Comparison of ENCODE assay signal across 8 cellular contexts in genomic region chr19:38859611-38860204, GRCh38. TPM values are rescaled to one million over a fixed set of nuclear protein-coding genes. Genes with fewer than 3 reads are reported as not detected.
DNase-seq lines count a peak whose midpoint lies in the region; ATAC-seq and TF ChIP-seq lines count a peak whose summit lies in the region.
"Not testable (repeated sequence)": the region's sequence is repeated elsewhere in the genome, so short reads cannot be mapped to it uniquely, and the experiment has no call there.

No MANE protein-coding gene starts in this region.

- not testable (repeated sequence) for H3K4me1 Mint-ChIP-seq in activated T-helper 17 cell treated with anti-CD3 and anti-CD28 coated beads, Interleukin-2, amount 50 U/mL, for 72 hours
- peaks cover 12% of the 10 kb centered on the region for H3K4me1 Mint-ChIP-seq in neural crest cell
- peaks cover 25% of the 10 kb centered on the region for H3K4me1 Mint-ChIP-seq in type B pancreatic cell (ENCODE audit: unreplicated experiment)

- TF ChIP-seq CTCF in DOHH2 (IDR thresholded peaks at IDR 0.05; ENCODE audit: low read depth, low read length, poor library complexity, severe bottlenecking); OCI-LY7 (conservative IDR thresholded peaks at IDR 0.05; ENCODE audit: low read length); fibroblast of lung (conservative IDR thresholded peaks at IDR 0.05 in 1 of 2, IDR thresholded peaks at IDR 0.05 in 1 of 2; ENCODE audit: low read depth in 1 of 2, low read length in 2 of 2); liver (IDR thresholded peaks at IDR 0.05; ENCODE audit: low read depth, low read length, missing input control); neural crest cell (conservative IDR thresholded peaks at IDR 0.05); type B pancreatic cell (conservative IDR thresholded peaks at IDR 0.05): not testable (repeated sequence)

- POLR2A ChIA-PET in OCI-LY7 (lab: Charles Lee), result not testable (repeated sequence)

- not testable (repeated sequence) for H4K20me1 ChIP-seq in DOHH2 (ENCODE audit: control insufficient read depth, insufficient read depth, low read depth, low read length); OCI-LY7 (ENCODE audit: insufficient read depth, low read length); fibroblast of lung (ENCODE audit: control insufficient read depth, extremely low read depth, insufficient read depth, low read length)

- H3F3A ChIP-seq in DOHH2 (ENCODE audit: control insufficient read depth, insufficient read depth), result peaks cover 32% of the 10 kb centered on the region

- H3K27ac ChIP-seq in DOHH2 (ENCODE audit: low read depth, low read length) (0 out of 2 replicates have a peak overlapping the region, but pooled peaks have one; percentile 86), OCI-LY7 (ENCODE audit: low read depth, low read length, poor library complexity, severe bottlenecking) (peak overlapping the region; percentile 89)
- not testable (repeated sequence) for H3K27ac ChIP-seq in fibroblast of lung (ENCODE audit: insufficient read depth, low read length); liver (ENCODE audit: low read depth in 1 of 2, low read length in 2 of 2)

- intact Hi-C loops in OCI-LY7 (cut with micrococcal nuclease; ENCODE audit: unreplicated experiment), result loop anchor here (10.0 kb wide), 1 partner anchor 545 kb away; the partner anchor contains the start of gene ZFP36

- H3K79me2 ChIP-seq in DOHH2 (ENCODE audit: control insufficient read depth, low read length); OCI-LY7 (ENCODE audit: insufficient read depth, low read depth, low read length); fibroblast of lung (ENCODE audit: control insufficient read depth, insufficient read depth, low read length): not testable (repeated sequence)

- not testable (repeated sequence) for H3K27ac Mint-ChIP-seq in activated T-helper 17 cell treated with anti-CD3 and anti-CD28 coated beads, Interleukin-2, amount 50 U/mL, for 72 hours; neural crest cell (ENCODE audit: unreplicated experiment)
- peak overlapping the region; percentile 4 for H3K27ac Mint-ChIP-seq in type B pancreatic cell

- peaks cover 70% of the 10 kb centered on the region for H3K4me1 ChIP-seq in DOHH2 (ENCODE audit: control insufficient read depth, low read length)
- H3K4me1 ChIP-seq in OCI-LY7 (ENCODE audit: insufficient read depth, low read length, poor library complexity, severe bottlenecking), result peaks cover 75% of the 10 kb centered on the region
- not testable (repeated sequence) for H3K4me1 ChIP-seq in fibroblast of lung (ENCODE audit: control insufficient read depth, extremely low read depth, insufficient read depth, low read length); liver (ENCODE audit: control insufficient read depth in 4 of 4, insufficient read depth in 4 of 4, low read length in 3 of 4)

- not testable (repeated sequence) for TF ChIP-seq RAD21 in liver (IDR thresholded peaks at IDR 0.05)

- H3K36me3 ChIP-seq in DOHH2 (ENCODE audit: control insufficient read depth, low read length); OCI-LY7 (ENCODE audit: insufficient read depth, low read length); fibroblast of lung (ENCODE audit: control insufficient read depth, insufficient read depth, low read length); liver (ENCODE audit: control insufficient read depth in 4 of 4, insufficient read depth in 3 of 4, low read depth in 1 of 4, low read length in 3 of 4): not testable (repeated sequence)

- CTCF ChIA-PET in OCI-LY7 (lab: Charles Lee; ENCODE audit: unreplicated experiment), result not testable (repeated sequence)

- not testable (repeated sequence) for H3K36me3 Mint-ChIP-seq in activated T-helper 17 cell treated with anti-CD3 and anti-CD28 coated beads, Interleukin-2, amount 50 U/mL, for 72 hours (ENCODE audit: low read depth); neural crest cell (ENCODE audit: low read depth); type B pancreatic cell

- H3K4me3 Mint-ChIP-seq in activated T-helper 17 cell treated with anti-CD3 and anti-CD28 coated beads, Interleukin-2, amount 50 U/mL, for 72 hours, result peak overlapping the region; percentile 38
- H3K4me3 Mint-ChIP-seq in neural crest cell (peak overlapping the region; percentile 27), type B pancreatic cell (peak overlapping the region; percentile 21)

- not testable (repeated sequence) for H3K9me2 ChIP-seq in DOHH2 (replicated peaks; ENCODE audit: control insufficient read depth, low read length); OCI-LY7 (ENCODE audit: insufficient read depth, low read length)

- not testable (repeated sequence) for DNase-seq in OCI-LY7 (ENCODE audit: low spot score); fibroblast of lung (ENCODE audit: low read depth in 2 of 2); neural crest cell (ENCODE audit: low read depth, low spot score); type B pancreatic cell (ENCODE audit: extremely low spot score, unreplicated experiment)
- peak; percentile 41 for DNase-seq in renal cortical epithelial cell (ENCODE audit: low read depth)

- ATAC-seq in activated T-helper 17 cell treated with anti-CD3 and anti-CD28 coated beads, Interleukin-2, amount 50 U/mL, for 72 hours (replicated peaks), result not testable (repeated sequence)

- WGBS in liver, result 64% methylated on average over 22 of the region's 22 CpGs

- not testable (repeated sequence) for BruUV-seq in OCI-LY7 (replicated peaks; lab: Mats Ljungman, UMichigan)

- H3K9ac ChIP-seq in fibroblast of lung (ENCODE audit: insufficient read depth, low read length); liver (ENCODE audit: low read depth in 1 of 2, low read length in 2 of 2): not testable (repeated sequence)

- H3K4me3 ChIP-seq in DOHH2 (ENCODE audit: low read length) (peak overlapping the region; percentile 49), OCI-LY7 (ENCODE audit: low read depth, low read length, poor library complexity, severe bottlenecking) (peak overlapping the region; percentile 37)
- not testable (repeated sequence) for H3K4me3 ChIP-seq in fibroblast of lung (replicated peaks in 1 of 4; ENCODE audit: control extremely low read depth in 1 of 4, insufficient read depth in 1 of 4, low read depth in 3 of 4, low read length in 4 of 4); liver (ENCODE audit: low read depth in 1 of 3, low read length in 3 of 3)

- H2AFZ ChIP-seq in OCI-LY7 (ENCODE audit: low read length) (peak overlapping the region; percentile 67; the same call in 1 of the 2 replicates), fibroblast of lung (ENCODE audit: low read length) (peak overlapping the region; percentile 30)

- not testable (repeated sequence) for H3K9me3 Mint-ChIP-seq in activated T-helper 17 cell treated with anti-CD3 and anti-CD28 coated beads, Interleukin-2, amount 50 U/mL, for 72 hours; neural crest cell; type B pancreatic cell

- H3K9me3 ChIP-seq in DOHH2 (ENCODE audit: control insufficient read depth, insufficient read depth, low read length); OCI-LY7 (ENCODE audit: low read length); fibroblast of lung (ENCODE audit: control insufficient read depth, insufficient read depth, low read depth, low read length); liver (ENCODE audit: control insufficient read depth in 4 of 4, low read length in 3 of 4): not testable (repeated sequence)

- H3K27me3 ChIP-seq in DOHH2 (ENCODE audit: control insufficient read depth, low read length); fibroblast of lung (ENCODE audit: control insufficient read depth, insufficient read depth, low read length); liver (ENCODE audit: control insufficient read depth in 4 of 4, insufficient read depth in 4 of 4, low read length in 3 of 4): not testable (repeated sequence)

- not testable (repeated sequence) for H3K27me3 Mint-ChIP-seq in activated T-helper 17 cell treated with anti-CD3 and anti-CD28 coated beads, Interleukin-2, amount 50 U/mL, for 72 hours; neural crest cell (ENCODE audit: low read depth); type B pancreatic cell

- H3K4me2 ChIP-seq in DOHH2 (ENCODE audit: low read length) (peak overlapping the region; percentile 92), OCI-LY7 (ENCODE audit: low read length) (peak overlapping the region; percentile 61)
- H3K4me2 ChIP-seq in fibroblast of lung (ENCODE audit: extremely low read depth, insufficient read depth, low read length), result not testable (repeated sequence)

RNA-seq across cellular contexts. Expression of gene HNRNPL, which starts 9.9 kb away (rescaled TPM):
- total RNA-seq in OCI-LY7 (2014; rRNA removed; shearing (Covaris generic)), result 236 and 263 TPM in 2 replicates
- total RNA-seq in OCI-LY7 (2022) (655 and 706 TPM in 2 replicates), fibroblast of lung (144 and 184 TPM in 2 replicates), liver (100 to 1,000 TPM; 115 to 166 TPM), neural crest cell (718 and 728 TPM in 2 replicates), renal cortical epithelial cell (218 and 338 TPM in 2 replicates), type B pancreatic cell (ENCODE audit: low replicate concordance) (338 and 451 TPM in 2 replicates)
- 100 to 1,000 TPM; 476 to 617 TPM for total RNA-seq in activated T-helper 17 cell treated with anti-CD3 and anti-CD28 coated beads, Interleukin-2, amount 50 U/mL, for 72 hours
- polyA plus RNA-seq in fibroblast of lung (189 and 275 TPM in 2 replicates), liver (10 to 100 TPM; 50.4 to 76.5 TPM)
- polyA plus RNA-seq in fibroblast of lung (2012), result 309 and 382 TPM in 2 replicates
- polyA minus RNA-seq in fibroblast of lung (ENCODE audit: low replicate concordance), result 386 and 558 TPM in 2 replicates

RNA-seq across cellular contexts. Expression of gene RINL, which starts 18.4 kb away (rescaled TPM):
- 26.3 and 33.3 TPM in 2 replicates for total RNA-seq in OCI-LY7 (2014; rRNA removed; shearing (Covaris generic))
- total RNA-seq in OCI-LY7 (2022) (38.4 and 42.1 TPM in 2 replicates), fibroblast of lung (2.6 and 3.5 TPM in 2 replicates), liver (1 to 10 TPM; 4.9 to 5.5 TPM), neural crest cell (1.4 and 1.6 TPM in 2 replicates), renal cortical epithelial cell (10.0 and 19.1 TPM in 2 replicates), type B pancreatic cell (ENCODE audit: low replicate concordance) (1.7 and 3.4 TPM in 2 replicates)
- 100 to 1,000 TPM in 1 of 2 donors, 10 to 100 TPM in 1; 92.3 to 156 TPM for total RNA-seq in activated T-helper 17 cell treated with anti-CD3 and anti-CD28 coated beads, Interleukin-2, amount 50 U/mL, for 72 hours
- polyA plus RNA-seq in fibroblast of lung (0.59 and 0.86 TPM in 2 replicates), liver (1 to 10 TPM; 5.5 to 8.7 TPM)
- polyA plus RNA-seq in fibroblast of lung (2012), result 1.1 and 1.7 TPM in 2 replicates
- 1.6 TPM in 1 of 2 replicates, not detected in the other for polyA minus RNA-seq in fibroblast of lung (ENCODE audit: low replicate concordance)

RNA-seq across cellular contexts. Expression of gene ECH1, which starts 28.1 kb away (rescaled TPM):
- 68.8 and 70.9 TPM in 2 replicates for total RNA-seq in OCI-LY7 (2014; rRNA removed; shearing (Covaris generic))
- total RNA-seq in OCI-LY7 (2022) (124 and 134 TPM in 2 replicates), fibroblast of lung (41.1 and 46.4 TPM in 2 replicates), liver (100 to 1,000 TPM; 226 to 259 TPM), neural crest cell (77.7 and 79.4 TPM in 2 replicates), renal cortical epithelial cell (11.3 and 37.8 TPM in 2 replicates), type B pancreatic cell (ENCODE audit: low replicate concordance) (134 and 142 TPM in 2 replicates)
- total RNA-seq in activated T-helper 17 cell treated with anti-CD3 and anti-CD28 coated beads, Interleukin-2, amount 50 U/mL, for 72 hours, result 100 to 1,000 TPM; 162 to 183 TPM
- polyA plus RNA-seq in fibroblast of lung (37.8 and 40.0 TPM in 2 replicates), liver (1,000 to 10,000 TPM in 1 of 2 donors, 100 to 1,000 TPM in 1; 581 to 1,082 TPM)
- 50.7 and 65.7 TPM in 2 replicates for polyA plus RNA-seq in fibroblast of lung (2012)
- 36.2 and 177 TPM in 2 replicates for polyA minus RNA-seq in fibroblast of lung (ENCODE audit: low replicate concordance)

RNA-seq across cellular contexts. Expression of gene SIRT2, which starts 39.7 kb away (rescaled TPM):
- 25.5 and 26.0 TPM in 2 replicates for total RNA-seq in OCI-LY7 (2014; rRNA removed; shearing (Covaris generic))
- total RNA-seq in OCI-LY7 (2022) (30.0 and 32.1 TPM in 2 replicates), fibroblast of lung (50.8 and 51.7 TPM in 2 replicates), liver (10 to 100 TPM; 21.8 to 42.2 TPM), neural crest cell (27.4 and 28.9 TPM in 2 replicates), renal cortical epithelial cell (28.7 and 38.6 TPM in 2 replicates), type B pancreatic cell (ENCODE audit: low replicate concordance) (43.7 and 46.0 TPM in 2 replicates)
- 10 to 100 TPM; 37.9 to 41.2 TPM for total RNA-seq in activated T-helper 17 cell treated with anti-CD3 and anti-CD28 coated beads, Interleukin-2, amount 50 U/mL, for 72 hours
- polyA plus RNA-seq in fibroblast of lung (38.7 and 45.4 TPM in 2 replicates), liver (10 to 100 TPM; 26.1 to 27.6 TPM)
- 43.4 and 47.9 TPM in 2 replicates for polyA plus RNA-seq in fibroblast of lung (2012)
- 86.2 and 118 TPM in 2 replicates for polyA minus RNA-seq in fibroblast of lung (ENCODE audit: low replicate concordance)

RNA-seq across cellular contexts. Expression of gene NFKBIB, which starts 40.1 kb away (rescaled TPM):
- 16.0 and 20.4 TPM in 2 replicates for total RNA-seq in OCI-LY7 (2014; rRNA removed; shearing (Covaris generic))
- total RNA-seq in OCI-LY7 (2022) (22.0 and 25.3 TPM in 2 replicates), fibroblast of lung (8.2 and 10.9 TPM in 2 replicates), liver (10 to 100 TPM; 10.0 to 19.7 TPM), neural crest cell (19.9 and 21.2 TPM in 2 replicates), renal cortical epithelial cell (13.7 and 16.9 TPM in 2 replicates), type B pancreatic cell (ENCODE audit: low replicate concordance) (13.7 and 21.1 TPM in 2 replicates)
- 10 to 100 TPM; 41.2 to 68.7 TPM for total RNA-seq in activated T-helper 17 cell treated with anti-CD3 and anti-CD28 coated beads, Interleukin-2, amount 50 U/mL, for 72 hours
- polyA plus RNA-seq in fibroblast of lung (8.3 and 9.8 TPM in 2 replicates), liver (10 to 100 TPM in 1 of 2 donors, 1 to 10 TPM in 1; 8.0 to 25.4 TPM)
- polyA plus RNA-seq in fibroblast of lung (2012), result 15.1 and 19.8 TPM in 2 replicates
- polyA minus RNA-seq in fibroblast of lung (ENCODE audit: low replicate concordance), result 2.6 and 4.3 TPM in 2 replicates
